In genomic region chr12:89525824-89526770, GRCh38 we compare ENCODE assay signal across 8 cellular contexts. TPM values are rescaled to one million over a fixed set of nuclear protein-coding genes. Genes with fewer than 3 reads are reported as not detected.
DNase-seq lines count a peak whose midpoint lies in the region; ATAC-seq, FAIRE-seq and TF ChIP-seq lines count a peak whose summit lies in the region.

Gene POC1B, minus strand, starts transcription at chr12:89526047. Its CDS starts 152 bp downstream, at chr12:89525895.

- no peaks in the 10 kb centered on the region for H3K27me3 Mint-ChIP-seq in activated naive CD8-positive, alpha-beta T cell treated with anti-CD3 and anti-CD28 coated beads, Interleukin-2, amount 10 ng/mL, durations not matched to agents 7 days and 5 days

- peak within 1 kb of the TSS; percentile 84 for H3K4me2 ChIP-seq in SU-DHL-6 (ENCODE audit: low read depth, low read length, poor library complexity, severe bottlenecking)
- H3K4me2 ChIP-seq in osteoblast (ENCODE audit: insufficient read depth, low read length), result peak within 1 kb of the TSS; percentile 82

- H3K79me2 ChIP-seq in SU-DHL-6 (ENCODE audit: insufficient read depth, low read length) (no peaks in the 10 kb centered on the region; the same call in 1 of the 2 replicates), osteoblast (ENCODE audit: insufficient read depth, low read length) (peaks cover 40% of the 10 kb centered on the region)

- H3K27me3 ChIP-seq in SU-DHL-6 (ENCODE audit: low read length) (no peaks in the 10 kb centered on the region), osteoblast (ENCODE audit: insufficient read depth, low read length) (no peaks in the 10 kb centered on the region), thoracic aorta (replicated peaks; ENCODE audit: insufficient read depth) (no peaks in the 10 kb centered on the region)

- intact Hi-C loops in Right ventricle myocardium inferior (cut with DNase I), result loop anchor here (2.0 to 10.0 kb wide), 2 partner anchors 55 to 171 kb away; partner anchors contain the start of gene DUSP6

- H3K9me3 ChIP-seq in SU-DHL-6 (ENCODE audit: insufficient read depth, low read length) (no peaks in the 10 kb centered on the region), osteoblast (ENCODE audit: low read depth, low read length) (no peaks in the 10 kb centered on the region), thoracic aorta (no peaks in the 10 kb centered on the region)

- H3K36me3 ChIP-seq in SU-DHL-6 (ENCODE audit: low read length), result no peaks in the 10 kb centered on the region
- peaks cover 6% of the 10 kb centered on the region for H3K36me3 ChIP-seq in osteoblast (ENCODE audit: insufficient read depth, low read length)
- no peaks in the 10 kb centered on the region for H3K36me3 ChIP-seq in thoracic aorta

- peak within 1 kb of the TSS; percentile 97 for H3K27ac Mint-ChIP-seq in activated naive CD8-positive, alpha-beta T cell treated with anti-CD3 and anti-CD28 coated beads, Interleukin-2, amount 10 ng/mL, durations not matched to agents 7 days and 5 days

- TF ChIP-seq CTCF in SU-DHL-6 (IDR thresholded peaks at IDR 0.05; ENCODE audit: insufficient read depth, low read length, poor library complexity, severe bottlenecking), result no peak
- no peak for TF ChIP-seq CTCF in osteoblast (IDR thresholded peaks at IDR 0.05; ENCODE audit: extremely low read depth, low read depth, low read length)
- no peak for TF ChIP-seq CTCF in thoracic aorta (IDR thresholded peaks at IDR 0.05)

- peak within 1 kb of the TSS; percentile 86 for H2AFZ ChIP-seq in SU-DHL-6 (ENCODE audit: low read depth, low read length, severe bottlenecking)
- H2AFZ ChIP-seq in osteoblast (ENCODE audit: low read length), result peak within 1 kb of the TSS; percentile 99

- H3F3A ChIP-seq in SU-DHL-6 (ENCODE audit: insufficient read depth), result peaks cover 14% of the 10 kb centered on the region

- H4K20me1 ChIP-seq in SU-DHL-6 (ENCODE audit: low read depth, low read length) (no peaks in the 10 kb centered on the region), osteoblast (ENCODE audit: insufficient read depth, low read length) (no peaks in the 10 kb centered on the region)

- peak; percentile 63 for ATAC-seq in HG02763 (IDR thresholded peaks at IDR 0.05; ENCODE audit: unreplicated experiment)
- ATAC-seq in activated naive CD8-positive, alpha-beta T cell treated with anti-CD3 and anti-CD28 coated beads, Interleukin-2, amount 10 ng/mL, durations not matched to agents 7 days and 5 days (ENCODE audit: low read depth), result peak; percentile 67
- peak; percentile 90 for ATAC-seq in Right ventricle myocardium inferior
- peak; percentile 56 for ATAC-seq in thoracic aorta (ENCODE audit: insufficient number of reproducible peaks, low FRiP score, low read depth)

- POLR2A ChIA-PET in activated naive CD8-positive, alpha-beta T cell treated with anti-CD3 and anti-CD28 coated beads, Interleukin-2, amount 10 ng/mL, durations not matched to agents 7 days and 5 days (lab: Charles Lee), result interaction anchor here (0.7 to 7.5 kb wide), 11 partner anchors 9 to 509 kb away, joined by 3 to 62 read pairs (median 3); partner anchors contain the start of genes ATP2B1 and DUSP6

- peaks cover 20% of the 10 kb centered on the region for H3K4me1 ChIP-seq in osteoblast (ENCODE audit: insufficient read depth, low read length)
- peaks cover 29 to 37% of the 10 kb centered on the region in 2 donors for H3K4me1 ChIP-seq in thoracic aorta (ENCODE audit: control insufficient read depth in 1 of 2, low read depth in 2 of 2)

- H3K36me3 Mint-ChIP-seq in activated naive CD8-positive, alpha-beta T cell treated with anti-CD3 and anti-CD28 coated beads, Interleukin-2, amount 10 ng/mL, durations not matched to agents 7 days and 5 days, result peaks cover 30% of the 10 kb centered on the region

- H3K4me1 Mint-ChIP-seq in activated naive CD8-positive, alpha-beta T cell treated with anti-CD3 and anti-CD28 coated beads, Interleukin-2, amount 10 ng/mL, durations not matched to agents 7 days and 5 days, result peaks cover 54% of the 10 kb centered on the region

- H3K4me3 ChIP-seq in SU-DHL-6 (ENCODE audit: insufficient read depth, low read length, poor library complexity, severe bottlenecking) (peak within 1 kb of the TSS; percentile 69), osteoblast (ENCODE audit: insufficient read depth, low read length) (peak within 1 kb of the TSS; percentile 94), thoracic aorta (peak within 1 kb of the TSS; percentile 81)

- no peaks in the 10 kb centered on the region for H3K9me3 Mint-ChIP-seq in activated naive CD8-positive, alpha-beta T cell treated with anti-CD3 and anti-CD28 coated beads, Interleukin-2, amount 10 ng/mL, durations not matched to agents 7 days and 5 days

- H3K4me3 Mint-ChIP-seq in activated naive CD8-positive, alpha-beta T cell treated with anti-CD3 and anti-CD28 coated beads, Interleukin-2, amount 10 ng/mL, durations not matched to agents 7 days and 5 days, result peak within 1 kb of the TSS; percentile 98

- DNase-seq in GM12891 (ENCODE audit: insufficient read length, low spot score) (peak; percentile 67), NCI-H128 (lab: John Stamatoyannopoulos, UW; ENCODE audit: unreplicated experiment) (peak; percentile 21), Right ventricle myocardium inferior (ENCODE audit: missing footprints) (peak; percentile 92), osteoblast (ENCODE audit: insufficient read length, low spot score, missing footprints) (peak; percentile 90), thoracic aorta (ENCODE audit: low spot score) (peak; percentile 23)
- DNase-seq in activated naive CD8-positive, alpha-beta T cell treated with anti-CD3 and anti-CD28 coated beads, Interleukin-2, amount 10 ng/mL, durations not matched to agents 7 days and 5 days, result peak; percentile 84

- H3K9me2 ChIP-seq in SU-DHL-6 (replicated peaks; ENCODE audit: insufficient read depth, low read length), result no peaks in the 10 kb centered on the region

- FAIRE-seq in GM12891 (lab: Jason Lieb, UNC), result peak; percentile 94

- H3K27ac ChIP-seq in SU-DHL-6 (ENCODE audit: low read depth, low read length), result peak within 1 kb of the TSS; percentile 2; the same call in 1 of the 2 replicates
- H3K27ac ChIP-seq in osteoblast (ENCODE audit: low read depth, low read length), result peak within 1 kb of the TSS; percentile 81
- H3K27ac ChIP-seq in thoracic aorta, result peak within 1 kb of the TSS; percentile 89 to 96

- peak within 1 kb of the TSS; percentile 77 for H3K9ac ChIP-seq in SU-DHL-6 (ENCODE audit: low read length)

- no peak for TF ChIP-seq POLR2A in GM12891 (IDR thresholded peaks at IDR 0.05; ENCODE audit: low read depth, low read length)

TF ChIP-seq in GM12891, 5 proteins besides CTCF, POLR2A, EP300 and RAD21:
- TF ChIP-seq POU2F2 (IDR thresholded peaks at IDR 0.05; ENCODE audit: low read depth, low read length) (peak; percentile 39), TAF1 (IDR thresholded peaks at IDR 0.05; ENCODE audit: low read depth, low read length) (no peak)
TF ChIP-seq in GM12891: peak in this region for 1.

RNA-seq across cellular contexts. Expression of gene POC1B, which starts in this region (rescaled TPM):
- polyA plus RNA-seq in GM12891 (2012; ENCODE audit: low read depth, missing spikeins), result 6.2 TPM
- 10 to 100 TPM; 48.0 to 48.8 TPM for total RNA-seq in activated naive CD8-positive, alpha-beta T cell treated with anti-CD3 and anti-CD28 coated beads, Interleukin-2, amount 10 ng/mL, durations not matched to agents 7 days and 5 days
- 6.7 TPM for total RNA-seq in Right ventricle myocardium inferior
- total RNA-seq in osteoblast, result 10.9 and 24.8 TPM in 2 replicates
- 10 to 100 TPM; 11.9 to 30.7 TPM for total RNA-seq in thoracic aorta

Comparison
In these comparisons a context has a peak if more than half of its experiments do, and no peak if none do; other contexts are left out.
1. Peak in every context shown above with its lines: DNase-seq, ATAC-seq, H3K4me3 ChIP-seq and H3K27ac ChIP-seq.
2. DNase-seq: peak in every context shown above with its lines; median percentile 92 in Right ventricle myocardium inferior; 90 in osteoblast; 84 in activated naive CD8-positive, alpha-beta T cell treated with anti-CD3 and anti-CD28 coated beads, Interleukin-2, amount 10 ng/mL, durations not matched to agents 7 days and 5 days; 67 in GM12891; 23 in thoracic aorta; 21 in NCI-H128.
3. H3K27ac ChIP-seq: peak in every context shown above with its lines; median percentile 92 in thoracic aorta; 81 in osteoblast; 2 in SU-DHL-6.